In the genomic region with DNA sequence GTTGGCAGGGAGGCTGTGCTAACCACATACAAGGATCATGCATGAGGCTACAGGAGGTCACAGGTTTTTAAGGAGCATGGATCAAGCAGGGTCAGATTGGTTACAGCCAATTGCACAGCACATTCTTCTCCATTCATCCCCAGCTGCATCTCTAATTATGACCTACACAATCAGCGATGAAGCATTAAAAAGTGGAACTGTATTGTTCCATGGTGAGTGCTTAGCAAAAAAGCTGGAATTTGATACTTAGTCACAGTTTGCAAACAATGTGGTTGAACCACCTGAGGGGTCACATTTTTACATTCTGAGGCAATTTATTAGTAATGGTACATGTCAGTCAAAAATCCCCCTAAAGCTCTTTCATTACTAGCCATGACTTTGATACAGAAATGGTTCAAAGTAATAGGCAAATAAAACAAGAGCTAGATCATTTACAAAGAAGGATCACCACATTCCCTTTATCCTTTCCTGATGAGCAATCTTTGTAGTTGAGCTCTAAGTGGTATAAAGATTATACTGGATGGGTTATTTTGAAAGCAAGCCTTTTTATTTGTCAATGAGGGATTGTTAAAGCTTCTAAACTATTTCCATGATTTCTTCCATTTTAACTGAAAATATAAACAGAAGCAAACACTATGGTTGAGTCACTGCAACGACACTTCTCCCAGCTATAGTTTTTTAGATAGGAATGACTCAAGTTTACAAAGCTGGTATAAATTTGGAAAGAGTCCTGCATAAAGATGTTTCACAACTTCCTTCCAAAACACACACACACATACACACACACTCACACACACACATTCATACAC, we compare ENCODE assay signal across 1 cellular context.
TF ChIP-seq lines count a peak whose summit lies in the region.

No MANE protein-coding gene starts in this region.

TF ChIP-seq in IMR-90, 13 proteins besides CTCF, POLR2A, EP300 and RAD21 (continued from another document):
- TF ChIP-seq, protein P1, sequence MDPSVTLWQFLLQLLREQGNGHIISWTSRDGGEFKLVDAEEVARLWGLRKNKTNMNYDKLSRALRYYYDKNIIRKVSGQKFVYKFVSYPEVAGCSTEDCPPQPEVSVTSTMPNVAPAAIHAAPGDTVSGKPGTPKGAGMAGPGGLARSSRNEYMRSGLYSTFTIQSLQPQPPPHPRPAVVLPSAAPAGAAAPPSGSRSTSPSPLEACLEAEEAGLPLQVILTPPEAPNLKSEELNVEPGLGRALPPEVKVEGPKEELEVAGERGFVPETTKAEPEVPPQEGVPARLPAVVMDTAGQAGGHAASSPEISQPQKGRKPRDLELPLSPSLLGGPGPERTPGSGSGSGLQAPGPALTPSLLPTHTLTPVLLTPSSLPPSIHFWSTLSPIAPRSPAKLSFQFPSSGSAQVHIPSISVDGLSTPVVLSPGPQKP (IDR thresholded peaks at IDR 0.05; ENCODE audit: borderline replicate concordance, low read depth, low read length): no peak
- TF ChIP-seq RCOR1 (IDR thresholded peaks at IDR 0.05; ENCODE audit: insufficient replicate concordance, low read length): peak; percentile 40
- peak; percentile 94 for TF ChIP-seq FOS (IDR thresholded peaks at IDR 0.05; ENCODE audit: low read depth, low read length)
